Comparison of ENCODE assay signal across 1 cellular context in the genomic region with DNA sequence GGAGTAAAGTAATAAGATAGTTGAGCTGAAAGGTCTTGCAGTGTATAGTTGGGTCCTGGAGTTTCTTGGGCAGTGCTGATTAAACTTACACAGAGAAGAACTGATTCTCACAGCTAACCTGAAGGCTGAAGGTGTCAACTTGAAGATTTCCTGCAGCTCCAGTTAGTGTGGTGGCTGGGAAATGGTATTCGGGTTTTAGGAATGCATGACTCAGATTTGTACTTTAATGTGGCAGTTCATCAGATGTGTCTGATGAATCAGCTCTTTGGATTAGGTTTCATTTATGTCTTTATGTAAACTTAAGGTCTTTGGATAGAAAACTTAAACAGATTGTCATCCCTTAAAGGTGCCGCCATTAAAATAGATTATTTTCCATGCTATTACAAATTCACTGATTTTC.
TF ChIP-seq lines count a peak whose summit lies in the region.

No MANE protein-coding gene starts in this region.

TF ChIP-seq in GM23338, 12 proteins besides CTCF, POLR2A, EP300 and RAD21 (continued from another document):
- TF ChIP-seq ETS1 (IDR thresholded peaks at IDR 0.05), result no peak
- no peak for TF ChIP-seq POLR2AphosphoS5 (IDR thresholded peaks at IDR 0.05; ENCODE audit: low read depth)
- TF ChIP-seq STAT1 (IDR thresholded peaks at IDR 0.05; ENCODE audit: unreplicated experiment), result no peak
- TF ChIP-seq ZNF114 (CRISPR knock-in tag; IDR thresholded peaks at IDR 0.05), result no peak
- no peak for TF ChIP-seq REST (IDR thresholded peaks at IDR 0.05; ENCODE audit: unreplicated experiment)
- no peak for TF ChIP-seq EZH2phosphoT487 (IDR thresholded peaks at IDR 0.05; ENCODE audit: unreplicated experiment)
- no peak for TF ChIP-seq JUNB (IDR thresholded peaks at IDR 0.05; ENCODE audit: unreplicated experiment)
- TF ChIP-seq NANOG (IDR thresholded peaks at IDR 0.05; ENCODE audit: borderline replicate concordance), result no peak
